ENCODE assay signal across 10 cellular contexts in genomic region chr5:78533356-78533755, GRCh38.
DNase-seq lines count a peak whose midpoint lies in the region; ATAC-seq and TF ChIP-seq lines count a peak whose summit lies in the region.
"Had no signal": no experiment of that assay in that cellular context is flagged by ENCODE, and none has a peak within 500 bp of the region (broad histone marks: within the 10 kb centered on the region; RNA-seq: fewer than 3 reads in every experiment).

No MANE protein-coding gene starts in this region.

- TF ChIP-seq CTCF in PC-3 (conservative IDR thresholded peaks at IDR 0.05; ENCODE audit: low read depth, low read length) (peak; percentile 57), fibroblast of pulmonary artery (IDR thresholded peaks at IDR 0.05; ENCODE audit: low read length, missing control alignments) (peak; percentile 68)

- peaks cover 10% of the 10 kb centered on the region; the same call in 1 of the 2 replicates for H3K79me2 ChIP-seq in PC-3 (ENCODE audit: low read length)

- no TSS peak for BruUV-seq in PC-3 (replicated peaks; lab: Mats Ljungman, UMichigan)

- CTCF ChIA-PET in PC-3 (lab: Charles Lee), result interaction anchor here (0.6 to 1.5 kb wide), 3 partner anchors 65 to 261 kb away, joined by 3 to 7 read pairs (median 6); no protein-coding TSS in a partner anchor

- H3K27ac Mint-ChIP-seq in stimulated activated naive CD8-positive, alpha-beta T cell treated with anti-CD3 and anti-CD28 coated beads, Interleukin-15, amount 100 ng/mL, for 72 hours, result no peak overlapping the region

- no peak overlapping the region for H2AFZ ChIP-seq in PC-3 (ENCODE audit: low read length)

- H3K27ac ChIP-seq in PC-3 (ENCODE audit: low read length), result no peak overlapping the region

- H3K27me3 ChIP-seq in PC-3 (ENCODE audit: low read length), result no peaks in the 10 kb centered on the region

- DNase-seq in stimulated activated naive CD8-positive, alpha-beta T cell treated with anti-CD3 and anti-CD28 coated beads, Interleukin-15, amount 100 ng/mL, for 72 hours, result no peak
- no peak for DNase-seq in stimulated activated naive CD8-positive, alpha-beta T cell treated with anti-CD3 and anti-CD28 coated beads, Interleukin-15, Interleukin-2, amounts not matched to agents 100 U/mL and 50 U/mL, for 24 hours
- DNase-seq in PC-3, result peak; percentile 49
- peak; percentile 71 for DNase-seq in fibroblast of pulmonary artery (ENCODE audit: low read depth)
- DNase-seq in stimulated activated CD4-positive, alpha-beta T cell treated with anti-CD3 and anti-CD28 coated beads, Interleukin-4, amount 100 ng/mL, for 4 hours, result no peak
- DNase-seq in activated CD4-positive, alpha-beta T cell treated with anti-CD3 and anti-CD28 coated beads, Interleukin-2, amount 50 U/mL, for 1 hour, result no peak
- no peak for DNase-seq in hepatic stellate cell (ENCODE audit: low spot score)
- DNase-seq in HK-2 (ENCODE audit: unreplicated experiment), result no peak
- DNase-seq: aorta, retina had no signal

- intact Hi-C loops in PC-3 (cut with micrococcal nuclease), result loop anchor here (1.0 to 10.0 kb wide), 3 partner anchors 66 to 351 kb away; no protein-coding TSS in a partner anchor

- H3K9ac ChIP-seq in PC-3 (ENCODE audit: low read length), result no peak overlapping the region

- no peaks in the 10 kb centered on the region for H3K9me2 ChIP-seq in PC-3 (replicated peaks; ENCODE audit: low read length)

- no peaks in the 10 kb centered on the region for H3K9me3 ChIP-seq in PC-3 (ENCODE audit: low read length)

- H3K4me2 ChIP-seq in PC-3 (ENCODE audit: low read length), result no peak overlapping the region

- POLR2A ChIA-PET in PC-3 (lab: Charles Lee; ENCODE audit: unreplicated experiment), result interaction anchor here (0.7 kb wide), 1 partner anchor 56 kb away, joined by 4 read pairs; no protein-coding TSS in a partner anchor

- no peaks in the 10 kb centered on the region for H3K36me3 ChIP-seq in PC-3 (ENCODE audit: low read depth, low read length)

- H3K4me3 ChIP-seq in PC-3 (ENCODE audit: low read length), result no peak overlapping the region
- no peak overlapping the region for H3K4me3 ChIP-seq in fibroblast of pulmonary artery (replicated peaks; ENCODE audit: low read depth, low read length)

- H3K4me3 Mint-ChIP-seq in stimulated activated naive CD8-positive, alpha-beta T cell treated with anti-CD3 and anti-CD28 coated beads, Interleukin-15, amount 100 ng/mL, for 72 hours, result no peak overlapping the region

- H3K9me3 Mint-ChIP-seq in stimulated activated naive CD8-positive, alpha-beta T cell treated with anti-CD3 and anti-CD28 coated beads, Interleukin-15, amount 100 ng/mL, for 72 hours, result no peaks in the 10 kb centered on the region

- H3K4me1 ChIP-seq in PC-3 (ENCODE audit: insufficient read depth, low read length), result peaks cover 25% of the 10 kb centered on the region

- H3F3A ChIP-seq in PC-3 (ENCODE audit: low read length, unreplicated experiment), result no peaks in the 10 kb centered on the region

- peak; percentile 42 for ATAC-seq in stimulated activated naive CD8-positive, alpha-beta T cell treated with anti-CD3 and anti-CD28 coated beads, Interleukin-15, amount 100 ng/mL, for 72 hours
- no peak for ATAC-seq in stimulated activated naive CD8-positive, alpha-beta T cell treated with anti-CD3 and anti-CD28 coated beads, Interleukin-15, Interleukin-2, amounts not matched to agents 100 U/mL and 50 U/mL, for 24 hours
- peak; percentile 28; the same call in 1 of the 2 replicates for ATAC-seq in PC-3

- H3K4me1 Mint-ChIP-seq in stimulated activated naive CD8-positive, alpha-beta T cell treated with anti-CD3 and anti-CD28 coated beads, Interleukin-15, amount 100 ng/mL, for 72 hours, result no peaks in the 10 kb centered on the region

- no peaks in the 10 kb centered on the region for H4K20me1 ChIP-seq in PC-3 (ENCODE audit: low read length)

- peaks cover 16% of the 10 kb centered on the region for H3K27me3 Mint-ChIP-seq in stimulated activated naive CD8-positive, alpha-beta T cell treated with anti-CD3 and anti-CD28 coated beads, Interleukin-15, amount 100 ng/mL, for 72 hours

Comparison
In these comparisons a context has a peak if more than half of its experiments do, and no peak if none do; other contexts are left out.
1. DNase-seq: peak in PC-3 (single experiment) and fibroblast of pulmonary artery (single experiment); none in stimulated activated naive CD8-positive, alpha-beta T cell treated with anti-CD3 and anti-CD28 coated beads, Interleukin-15, amount 100 ng/mL, for 72 hours (0 of 2), stimulated activated naive CD8-positive, alpha-beta T cell treated with anti-CD3 and anti-CD28 coated beads, Interleukin-15, Interleukin-2, amounts not matched to agents 100 U/mL and 50 U/mL, for 24 hours (single experiment), stimulated activated CD4-positive, alpha-beta T cell treated with anti-CD3 and anti-CD28 coated beads, Interleukin-4, amount 100 ng/mL, for 4 hours (0 of 2), activated CD4-positive, alpha-beta T cell treated with anti-CD3 and anti-CD28 coated beads, Interleukin-2, amount 50 U/mL, for 1 hour (single experiment), hepatic stellate cell (single experiment) and HK-2 (single experiment).